ENCODE assay signal across 8 cellular contexts in genomic region chr7:146702898-146703297, GRCh38.
"Had no signal": no experiment of that assay in that cellular context is flagged by ENCODE, and none has a peak within 500 bp of the region (broad histone marks: within the 10 kb centered on the region; RNA-seq: fewer than 3 reads in every experiment).

No MANE protein-coding gene starts in this region.

- DNase-seq: H9, HCEC 1CT, Kasumi-1, KG1 had no signal

- H3K4me2 ChIP-seq: GM23338 had no signal

- FAIRE-seq: H1, H54 had no signal

- H3K27ac ChIP-seq: HL-60 had no signal

- H3K4me3 ChIP-seq: GM23338 had no signal

- H2AFZ ChIP-seq: GM23338 had no signal

- ATAC-seq: GM23338 had no signal
